27 cellular contexts compared by ENCODE assay signal in the genomic region with DNA sequence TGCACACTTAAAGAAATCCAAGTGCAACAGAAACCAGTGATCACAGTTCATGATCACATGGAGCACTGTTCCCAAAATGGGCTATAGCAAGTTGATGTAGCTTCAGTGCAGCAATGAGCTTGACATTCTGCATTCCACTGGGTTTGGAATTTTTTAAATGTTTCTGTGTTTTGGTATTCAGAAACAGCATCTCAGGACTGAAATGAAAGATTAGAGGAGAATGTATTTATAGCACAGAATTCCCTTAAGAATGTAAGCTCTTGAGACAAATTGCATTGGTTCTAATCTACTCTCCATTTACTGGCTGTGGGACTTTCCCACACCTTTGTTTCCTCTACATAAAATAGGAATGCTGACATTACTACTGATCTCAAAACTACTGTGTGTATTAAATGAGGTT.
"Had no signal": no experiment of that assay in that cellular context is flagged by ENCODE, and none has a peak within 500 bp of the region (broad histone marks: within the 10 kb centered on the region; RNA-seq: fewer than 3 reads in every experiment).

No MANE protein-coding gene starts in this region.

- H3K9me3 ChIP-seq: body of pancreas, heart right ventricle, left lung, ovary, prostate gland, right atrium auricular region, transverse colon had no signal

- H3K27me3 Mint-ChIP-seq: effector memory CD8-positive, alpha-beta T cell had no signal

- H3K4me1 Mint-ChIP-seq: activated B cell treated with CpG ODN at 0.5 μM for 24 hours; activated T-helper 17 cell treated with anti-CD3 and anti-CD28 coated beads, Interleukin-2, amount 50 U/mL, for 72 hours; naive thymus-derived CD4-positive, alpha-beta T cell had no signal

- H3K36me3 Mint-ChIP-seq: naive thymus-derived CD4-positive, alpha-beta T cell had no signal

- ATAC-seq: activated CD8-positive, alpha-beta T cell treated with anti-CD3 and anti-CD28 coated beads for 36 hours; activated T-cell treated with anti-CD3 and anti-CD28 coated beads, Interleukin-2, amount 50 U/mL, for 4 hours; activated T-helper 17 cell treated with anti-CD3 and anti-CD28 coated beads, Interleukin-2, amount 50 U/mL, for 72 hours; body of pancreas; effector memory CD8-positive, alpha-beta T cell; foreskin keratinocyte; heart right ventricle; left lung; naive thymus-derived CD4-positive, alpha-beta T cell had no signal

- H3K27ac Mint-ChIP-seq: activated B cell treated with CpG ODN at 0.5 μM for 24 hours; activated CD8-positive, alpha-beta T cell treated with anti-CD3 and anti-CD28 coated beads for 36 hours; activated T-helper 17 cell treated with anti-CD3 and anti-CD28 coated beads, Interleukin-2, amount 50 U/mL, for 72 hours; effector memory CD8-positive, alpha-beta T cell; naive thymus-derived CD4-positive, alpha-beta T cell; T-helper 2 cell treated with Interferon-gamma antibody and Interleukin-4, amounts not matched to agents 5 μg/mL and 100 μg/mL, for 36 hours had no signal

- H3K4me3 Mint-ChIP-seq: activated B cell treated with CpG ODN at 0.5 μM for 24 hours; activated CD8-positive, alpha-beta T cell treated with anti-CD3 and anti-CD28 coated beads for 36 hours; activated T-cell treated with anti-CD3 and anti-CD28 coated beads, Interleukin-2, amount 50 U/mL, for 4 hours; activated T-helper 17 cell treated with anti-CD3 and anti-CD28 coated beads, Interleukin-2, amount 50 U/mL, for 72 hours; effector memory CD8-positive, alpha-beta T cell; naive thymus-derived CD4-positive, alpha-beta T cell; T-helper 2 cell treated with Interferon-gamma antibody and Interleukin-4, amounts not matched to agents 5 μg/mL and 100 μg/mL, for 36 hours had no signal

- H3K36me3 ChIP-seq: heart right ventricle, left lung, ovary, prostate gland, right atrium auricular region, transverse colon had no signal

- H3K4me3 ChIP-seq: body of pancreas, heart right ventricle, left lung, lung, ovary, prostate gland, right atrium auricular region, transverse colon had no signal

- H3K4me1 ChIP-seq: body of pancreas, foreskin keratinocyte, left lung, prostate gland, right atrium auricular region, transverse colon had no signal

- H3K9me3 Mint-ChIP-seq: activated B cell treated with CpG ODN at 0.5 μM for 24 hours; activated CD8-positive, alpha-beta T cell treated with anti-CD3 and anti-CD28 coated beads for 36 hours; activated T-cell treated with anti-CD3 and anti-CD28 coated beads, Interleukin-2, amount 50 U/mL, for 4 hours; activated T-helper 17 cell treated with anti-CD3 and anti-CD28 coated beads, Interleukin-2, amount 50 U/mL, for 72 hours; effector memory CD8-positive, alpha-beta T cell; naive thymus-derived CD4-positive, alpha-beta T cell; T-helper 2 cell treated with Interferon-gamma antibody and Interleukin-4, amounts not matched to agents 5 μg/mL and 100 μg/mL, for 36 hours had no signal

- DNase-seq: activated B cell treated with CpG ODN at 0.5 μM for 24 hours; activated CD4-positive, alpha-beta T cell treated with anti-CD3 and anti-CD28 coated beads, Interleukin-2, amount 50 U/mL, for 1 hour; activated CD8-positive, alpha-beta T cell treated with anti-CD3 and anti-CD28 coated beads for 36 hours; activated gamma-delta T cell treated with Interleukin-2 at 50 U/mL for 16 hours; activated naive CD4-positive, alpha-beta T cell treated with anti-CD3 and anti-CD28 coated beads, Interleukin-2, amount 50 U/mL, for 16 hours; activated T-cell treated with anti-CD3 and anti-CD28 coated beads, Interleukin-2, amount 50 U/mL, for 4 hours; amygdala; body of pancreas; cerebellar nuclear complex; cortex of kidney; effector memory CD8-positive, alpha-beta T cell; erythroblast; foreskin keratinocyte; heart right ventricle; left lung; naive thymus-derived CD4-positive, alpha-beta T cell; ovary; stimulated activated CD4-positive, alpha-beta T cell treated with anti-CD3 and anti-CD28 coated beads, Interleukin-15, amount 100 ng/mL, for 24 hours; stimulated activated CD4-positive, alpha-beta T cell treated with anti-CD3 and anti-CD28 coated beads, Interleukin-2, amount 100 ng/mL, for 24 hours; stimulated activated naive CD4-positive, alpha-beta T cell; T-helper 1 cell; transverse colon had no signal

- H3K27me3 ChIP-seq: body of pancreas, foreskin keratinocyte, heart right ventricle, ovary, right atrium auricular region, transverse colon had no signal

- H3K27ac ChIP-seq: body of pancreas, foreskin keratinocyte, left lung, ovary, prostate gland, right atrium auricular region, transverse colon had no signal
